ENCODE assay signal across 24 cellular contexts in the genomic region with DNA sequence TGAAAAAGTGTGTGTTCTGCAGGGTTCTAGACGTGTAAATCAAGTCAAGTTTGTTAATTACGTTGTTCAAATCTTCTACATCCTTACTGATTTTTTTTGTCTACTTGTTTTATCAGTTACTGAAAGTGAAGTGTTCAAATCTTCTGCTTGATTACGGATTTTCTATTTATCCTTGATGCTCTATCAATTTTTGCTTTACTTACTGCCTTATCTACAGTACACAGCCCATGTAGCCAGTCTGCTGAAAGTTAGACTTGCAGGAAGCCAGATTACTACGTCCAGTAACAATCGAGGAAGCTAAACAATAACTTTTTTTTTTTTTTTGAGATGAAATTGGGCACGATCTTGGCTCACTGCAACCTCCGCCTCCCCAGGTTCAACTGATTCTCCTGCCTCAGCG.
"Had no signal": no experiment of that assay in that cellular context is flagged by ENCODE, and none has a peak within 500 bp of the region (broad histone marks: within the 10 kb centered on the region; RNA-seq: fewer than 3 reads in every experiment).

No MANE protein-coding gene starts in this region.

- H3K36me3 ChIP-seq: MG63 had no signal

- H3K27ac ChIP-seq: HL-60, RWPE1 had no signal

- H3K27me3 ChIP-seq: MG63 had no signal

- H3K4me2 ChIP-seq: SK-N-SH had no signal

- H3K4me3 ChIP-seq: MG63 had no signal

- DNase-seq: Karpas-422, KG1, MG63, NCI-H1092, NCI-H1105 treated with DMSO at 0.1 percent for 48 hours, NCI-H1417 treated with DMSO at 0.1 percent for 48 hours, NCI-H146, NCI-H1694 treated with DMSO at 0.1 percent for 48 hours, NCI-H1930, NCI-H2081, NCI-H2171, NCI-H226, NCI-H446, NCI-H510A, NCI-H524 treated with DMSO at 0.1 percent for 48 hours, NCI-H69, NCI-H774, PC-3, SHP77, SK-N-SH, SW 1271 had no signal

- ATAC-seq: Panc1, PC-3 had no signal
